ENCODE assay signal across 1 cellular context in the genomic region with DNA sequence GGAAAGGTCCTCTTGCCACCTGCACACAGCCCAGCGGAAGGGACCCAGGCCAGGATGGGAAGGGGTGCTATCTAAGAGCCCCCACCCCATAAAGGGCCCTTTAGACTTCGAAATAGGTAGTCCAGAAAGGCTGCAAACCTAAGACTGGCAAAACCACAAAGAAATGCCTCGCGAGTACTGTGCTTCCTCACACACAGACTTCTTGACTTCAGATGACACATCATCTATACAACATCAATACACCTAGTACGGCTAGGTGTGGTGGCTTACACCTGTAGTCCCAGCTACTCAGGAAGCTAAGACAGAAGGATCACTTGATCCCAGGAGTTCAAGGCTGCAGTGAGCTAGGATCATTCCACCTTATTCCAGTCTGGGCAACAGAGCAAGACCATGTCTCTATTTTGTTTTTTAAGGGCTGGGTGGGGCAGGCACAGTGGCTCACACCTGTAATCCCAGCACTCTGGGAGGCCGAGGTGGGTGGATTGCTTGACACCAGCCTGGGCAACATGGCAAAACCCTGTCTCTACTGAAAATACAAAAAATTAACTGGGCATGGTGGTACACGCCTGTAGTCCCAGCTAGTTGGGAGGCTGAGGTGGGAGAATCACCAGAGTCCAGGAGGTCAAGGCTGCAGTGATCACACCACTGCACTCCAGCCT.
TF ChIP-seq lines count a peak whose summit lies in the region.

No MANE protein-coding gene starts in this region.

TF ChIP-seq in WTC11, 78 proteins besides CTCF, POLR2A, EP300 and RAD21 (continued from another document):
- TF ChIP-seq, protein P1, sequence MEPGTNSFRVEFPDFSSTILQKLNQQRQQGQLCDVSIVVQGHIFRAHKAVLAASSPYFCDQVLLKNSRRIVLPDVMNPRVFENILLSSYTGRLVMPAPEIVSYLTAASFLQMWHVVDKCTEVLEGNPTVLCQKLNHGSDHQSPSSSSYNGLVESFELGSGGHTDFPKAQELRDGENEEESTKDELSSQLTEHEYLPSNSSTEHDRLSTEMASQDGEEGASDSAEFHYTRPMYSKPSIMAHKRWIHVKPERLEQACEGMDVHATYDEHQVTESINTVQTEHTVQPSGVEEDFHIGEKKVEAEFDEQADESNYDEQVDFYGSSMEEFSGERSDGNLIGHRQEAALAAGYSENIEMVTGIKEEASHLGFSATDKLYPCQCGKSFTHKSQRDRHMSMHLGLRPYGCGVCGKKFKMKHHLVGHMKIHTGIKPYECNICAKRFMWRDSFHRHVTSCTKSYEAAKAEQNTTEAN (CRISPR knock-in tag; IDR thresholded peaks at IDR 0.05): no peak
- TF ChIP-seq FOXK1 (CRISPR knock-in tag; IDR thresholded peaks at IDR 0.05) (no peak), EMX1 (CRISPR knock-in tag; IDR thresholded peaks at IDR 0.05) (no peak), ESRRA (CRISPR knock-in tag; IDR thresholded peaks at IDR 0.05; ENCODE audit: borderline replicate concordance) (no peak), JUN (CRISPR knock-in tag; IDR thresholded peaks at IDR 0.05) (no peak), NFYB (CRISPR knock-in tag; conservative IDR thresholded peaks at IDR 0.05; ENCODE audit: low read depth) (no peak), MYBL2 (CRISPR knock-in tag; IDR thresholded peaks at IDR 0.05) (no peak), CREM (CRISPR knock-in tag; IDR thresholded peaks at IDR 0.05) (no peak), KAT7 (CRISPR knock-in tag; IDR thresholded peaks at IDR 0.05; ENCODE audit: borderline replicate concordance) (no peak), ZNF396 (CRISPR knock-in tag; IDR thresholded peaks at IDR 0.05; ENCODE audit: borderline replicate concordance) (no peak)
- TF ChIP-seq, protein P2, sequence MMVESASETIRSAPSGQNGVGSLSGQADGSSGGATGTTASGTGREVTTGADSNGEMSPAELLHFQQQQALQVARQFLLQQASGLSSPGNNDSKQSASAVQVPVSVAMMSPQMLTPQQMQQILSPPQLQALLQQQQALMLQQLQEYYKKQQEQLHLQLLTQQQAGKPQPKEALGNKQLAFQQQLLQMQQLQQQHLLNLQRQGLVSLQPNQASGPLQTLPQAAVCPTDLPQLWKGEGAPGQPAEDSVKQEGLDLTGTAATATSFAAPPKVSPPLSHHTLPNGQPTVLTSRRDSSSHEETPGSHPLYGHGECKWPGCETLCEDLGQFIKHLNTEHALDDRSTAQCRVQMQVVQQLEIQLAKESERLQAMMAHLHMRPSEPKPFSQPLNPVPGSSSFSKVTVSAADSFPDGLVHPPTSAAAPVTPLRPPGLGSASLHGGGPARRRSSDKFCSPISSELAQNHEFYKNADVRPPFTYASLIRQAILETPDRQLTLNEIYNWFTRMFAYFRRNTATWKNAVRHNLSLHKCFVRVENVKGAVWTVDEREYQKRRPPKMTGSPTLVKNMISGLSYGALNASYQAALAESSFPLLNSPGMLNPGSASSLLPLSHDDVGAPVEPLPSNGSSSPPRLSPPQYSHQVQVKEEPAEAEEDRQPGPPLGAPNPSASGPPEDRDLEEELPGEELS (CRISPR knock-in tag; IDR thresholded peaks at IDR 0.05): no peak
- TF ChIP-seq, protein P3, sequence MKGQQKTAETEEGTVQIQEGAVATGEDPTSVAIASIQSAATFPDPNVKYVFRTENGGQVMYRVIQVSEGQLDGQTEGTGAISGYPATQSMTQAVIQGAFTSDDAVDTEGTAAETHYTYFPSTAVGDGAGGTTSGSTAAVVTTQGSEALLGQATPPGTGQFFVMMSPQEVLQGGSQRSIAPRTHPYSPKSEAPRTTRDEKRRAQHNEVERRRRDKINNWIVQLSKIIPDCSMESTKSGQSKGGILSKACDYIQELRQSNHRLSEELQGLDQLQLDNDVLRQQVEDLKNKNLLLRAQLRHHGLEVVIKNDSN (CRISPR knock-in tag; IDR thresholded peaks at IDR 0.05): no peak
- TF ChIP-seq, protein P4, sequence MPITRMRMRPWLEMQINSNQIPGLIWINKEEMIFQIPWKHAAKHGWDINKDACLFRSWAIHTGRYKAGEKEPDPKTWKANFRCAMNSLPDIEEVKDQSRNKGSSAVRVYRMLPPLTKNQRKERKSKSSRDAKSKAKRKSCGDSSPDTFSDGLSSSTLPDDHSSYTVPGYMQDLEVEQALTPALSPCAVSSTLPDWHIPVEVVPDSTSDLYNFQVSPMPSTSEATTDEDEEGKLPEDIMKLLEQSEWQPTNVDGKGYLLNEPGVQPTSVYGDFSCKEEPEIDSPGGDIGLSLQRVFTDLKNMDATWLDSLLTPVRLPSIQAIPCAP (CRISPR knock-in tag; IDR thresholded peaks at IDR 0.05): no peak
